In genomic region chr19:51124216-51124615, GRCh38 we compare ENCODE assay signal across 17 cellular contexts. TPM values are rescaled to one million over a fixed set of nuclear protein-coding genes. Genes with fewer than 3 reads are reported as not detected.
DNase-seq lines count a peak whose midpoint lies in the region; ATAC-seq and TF ChIP-seq lines count a peak whose summit lies in the region.
"Had no signal": no experiment of that assay in that cellular context is flagged by ENCODE, and none has a peak within 500 bp of the region (broad histone marks: within the 10 kb centered on the region; RNA-seq: fewer than 3 reads in every experiment).

No MANE protein-coding gene starts in this region.

- no peaks in the 10 kb centered on the region for H4K20me1 ChIP-seq in BLaER1 treated with 17β-estradiol and CSF1 and Interleukin-3, amounts not matched to agents 10 nM and 100 nM

- TF ChIP-seq POLR2A in uterus (IDR thresholded peaks at IDR 0.05) = no peak

- peak overlapping the region; percentile 86 to 100 (median 96) for H3K4me2 ChIP-seq in BLaER1 treated with 17β-estradiol and CSF1 and Interleukin-3, amounts not matched to agents 10 nM and 100 nM
- H3K4me2 ChIP-seq in parathyroid adenoma (ENCODE audit: low read length) = no peak overlapping the region

- POLR2A ChIA-PET in CD8-positive, alpha-beta memory T cell (lab: Charles Lee) = no interaction called here

- peaks cover 0 to 36% (median 0%) of the 10 kb centered on the region in 11 experiments; a peak in 9 of 22 replicates for H3K36me3 ChIP-seq in BLaER1 treated with 17β-estradiol and CSF1 and Interleukin-3, amounts not matched to agents 10 nM and 100 nM
- H3K36me3 ChIP-seq in CD8-positive, alpha-beta memory T cell (ENCODE audit: insufficient read depth, low read length) = no peaks in the 10 kb centered on the region
- H3K36me3 ChIP-seq in parathyroid adenoma (ENCODE audit: control insufficient read depth, insufficient read depth, low read length) = no peaks in the 10 kb centered on the region
- no peaks in the 10 kb centered on the region for H3K36me3 ChIP-seq in uterus
- H3K36me3 ChIP-seq: ascending aorta had no signal

- CTCF ChIA-PET in CD8-positive, alpha-beta memory T cell (lab: Charles Lee) = interaction anchor here (1.5 kb wide), 1 partner anchor 14 kb away, joined by 5 read pairs; no protein-coding TSS in a partner anchor

- no peak for DNase-seq in CD8-positive, alpha-beta memory T cell
- DNase-seq in central memory CD8-positive, alpha-beta T cell (ENCODE audit: low spot score in 2 of 2) = no peak
- DNase-seq in GOT3 (lab: John Stamatoyannopoulos, UW) = no peak
- no peak for DNase-seq in left lobe of liver (ENCODE audit: low spot score)
- DNase-seq in uterus = no peak
- DNase-seq: cortex of kidney, H7, kidney, NCI-H1694, NCI-H510A had no signal

- peak overlapping the region; percentile 76 to 91 (median 83) for H3K9ac ChIP-seq in BLaER1 treated with 17β-estradiol and CSF1 and Interleukin-3, amounts not matched to agents 10 nM and 100 nM
- H3K9ac ChIP-seq in parathyroid adenoma = no peak overlapping the region

- H3K27ac Mint-ChIP-seq in CD8-positive, alpha-beta memory T cell = peak overlapping the region; percentile 72 to 96 (median 83)
- peak overlapping the region; percentile 87 for H3K27ac Mint-ChIP-seq in central memory CD8-positive, alpha-beta T cell (ENCODE audit: low read depth)

- H3K27ac ChIP-seq in BLaER1 treated with 17β-estradiol and CSF1 and Interleukin-3, amounts not matched to agents 10 nM and 100 nM = peak overlapping the region; percentile 87 to 98 (median 93)
- H3K27ac ChIP-seq in CD8-positive, alpha-beta memory T cell (ENCODE audit: low read depth, low read length) = no peak overlapping the region
- H3K27ac ChIP-seq in parathyroid adenoma (peak overlapping the region; percentile 94), uterus (no peak overlapping the region)
- H3K27ac ChIP-seq: C4-2B had no signal

- peak overlapping the region in 8 of 10 experiments; percentile 19 to 77 (median 65); a peak in 14 of 20 replicates for H3K4me3 ChIP-seq in BLaER1 treated with 17β-estradiol and CSF1 and Interleukin-3, amounts not matched to agents 10 nM and 100 nM
- peak overlapping the region; percentile 59 for H3K4me3 ChIP-seq in CD8-positive, alpha-beta memory T cell (ENCODE audit: low read length)
- no peak overlapping the region for H3K4me3 ChIP-seq in parathyroid adenoma (ENCODE audit: low read depth, low read length)
- H3K4me3 ChIP-seq in uterus = no peak overlapping the region

- H3K9me3 ChIP-seq in BLaER1 treated with 17β-estradiol and CSF1 and Interleukin-3, amounts not matched to agents 10 nM and 100 nM (replicated peaks in 1 of 11) = no peaks in the 10 kb centered on the region
- H3K9me3 ChIP-seq in CD8-positive, alpha-beta memory T cell (ENCODE audit: low read length) = no peaks in the 10 kb centered on the region
- H3K9me3 ChIP-seq in parathyroid adenoma (ENCODE audit: control insufficient read depth, low read length) = no peaks in the 10 kb centered on the region
- no peaks in the 10 kb centered on the region for H3K9me3 ChIP-seq in uterus
- H3K9me3 ChIP-seq: ascending aorta, heart right ventricle had no signal

- no peaks in the 10 kb centered on the region for H3K9me3 Mint-ChIP-seq in CD8-positive, alpha-beta memory T cell
- H3K9me3 Mint-ChIP-seq in central memory CD8-positive, alpha-beta T cell = no peaks in the 10 kb centered on the region

- H3K4me1 ChIP-seq in BLaER1 treated with 17β-estradiol and CSF1 and Interleukin-3, amounts not matched to agents 10 nM and 100 nM = peaks cover 84 to 100% (median 97%) of the 10 kb centered on the region in 10 experiments
- peaks cover 91% of the 10 kb centered on the region for H3K4me1 ChIP-seq in CD8-positive, alpha-beta memory T cell (ENCODE audit: insufficient read depth, low read length)
- peaks cover 50% of the 10 kb centered on the region for H3K4me1 ChIP-seq in parathyroid adenoma
- H3K4me1 ChIP-seq in uterus = no peaks in the 10 kb centered on the region
- H3K4me1 ChIP-seq: ascending aorta had no signal

- H2AFZ ChIP-seq in parathyroid adenoma = peak overlapping the region; percentile 94

- peaks cover 0 to 8% (median 0%) of the 10 kb centered on the region in 3 donors for H3K36me3 Mint-ChIP-seq in CD8-positive, alpha-beta memory T cell
- H3K36me3 Mint-ChIP-seq in central memory CD8-positive, alpha-beta T cell (ENCODE audit: insufficient read depth) = peaks cover 3% of the 10 kb centered on the region

- no peak for ATAC-seq in central memory CD8-positive, alpha-beta T cell (replicated peaks; ENCODE audit: extremely low read depth, poor library complexity, severe bottlenecking)
- ATAC-seq in left lobe of liver = no peak

- H3K27me3 Mint-ChIP-seq in CD8-positive, alpha-beta memory T cell = no peaks in the 10 kb centered on the region
- no peaks in the 10 kb centered on the region for H3K27me3 Mint-ChIP-seq in central memory CD8-positive, alpha-beta T cell

- no peaks in the 10 kb centered on the region for H3K27me3 ChIP-seq in BLaER1 treated with 17β-estradiol and CSF1 and Interleukin-3, amounts not matched to agents 10 nM and 100 nM
- H3K27me3 ChIP-seq in CD8-positive, alpha-beta memory T cell (ENCODE audit: insufficient read depth, low read length, poor library complexity, severe bottlenecking) = no peaks in the 10 kb centered on the region
- H3K27me3 ChIP-seq in parathyroid adenoma (ENCODE audit: control insufficient read depth, insufficient read depth, low read length) = no peaks in the 10 kb centered on the region
- no peaks in the 10 kb centered on the region for H3K27me3 ChIP-seq in uterus
- H3K27me3 ChIP-seq: ascending aorta had no signal

- peaks cover 11% of the 10 kb centered on the region for H3K79me2 ChIP-seq in parathyroid adenoma

- TF ChIP-seq CTCF in parathyroid adenoma (IDR thresholded peaks at IDR 0.05) = no peak
- TF ChIP-seq CTCF in uterus (IDR thresholded peaks at IDR 0.05) = no peak

- H3K4me1 Mint-ChIP-seq in CD8-positive, alpha-beta memory T cell = peaks cover 71 to 86% (median 85%) of the 10 kb centered on the region in 3 donors
- H3K4me1 Mint-ChIP-seq in central memory CD8-positive, alpha-beta T cell = peaks cover 81% of the 10 kb centered on the region

- intact Hi-C loops in uterus (cut with DNase I; ENCODE audit: low total_unique reads) = no loop called here

- peak overlapping the region; percentile 46 to 92 (median 73) for H3K4me3 Mint-ChIP-seq in CD8-positive, alpha-beta memory T cell
- H3K4me3 Mint-ChIP-seq in central memory CD8-positive, alpha-beta T cell = peak overlapping the region; percentile 64

RNA-seq across cellular contexts. Expression of gene SIGLEC9, which starts 0.5 kb away (rescaled TPM):
- total RNA-seq in CD8-positive, alpha-beta memory T cell = under 1 TPM; 0.46 to 0.93 TPM
- 3.6 TPM for polyA plus RNA-seq in CD8-positive, alpha-beta memory T cell
- total RNA-seq in left lobe of liver (4.8 TPM), uterus (1 to 10 TPM in 3 of 4 donors, under 1 TPM in 1; 0.51 to 2.6 (median 1.7) TPM)
- total RNA-seq: H7, SK-MEL-5 had no signal

RNA-seq across cellular contexts. Expression of gene CTU1, which starts 16.0 kb away (rescaled TPM):
- 10 to 100 TPM; 11.0 to 13.4 TPM for total RNA-seq in CD8-positive, alpha-beta memory T cell
- 8.8 TPM for polyA plus RNA-seq in CD8-positive, alpha-beta memory T cell
- total RNA-seq in left lobe of liver (4.4 TPM), uterus (10 to 100 TPM in 1 of 4 donors, 1 to 10 TPM in 2, not detected in 1; 7.8 to 27.7 (median 8.4) TPM)

RNA-seq across cellular contexts. Expression of gene SIGLEC7, which starts 17.9 kb away (rescaled TPM):
- total RNA-seq in CD8-positive, alpha-beta memory T cell = under 1 TPM; 0.42 to 0.46 TPM
- polyA plus RNA-seq in CD8-positive, alpha-beta memory T cell = 2.5 TPM
- total RNA-seq in left lobe of liver (3.8 TPM), uterus (under 1 TPM in 2 of 4 donors, not detected in 2; 0.14 to 0.59 TPM)
- total RNA-seq: H7, SK-MEL-5 had no signal

RNA-seq across cellular contexts. Expression of gene KLK14, which starts 41.5 kb away (rescaled TPM):
- under 1 TPM; 0.26 to 0.31 TPM for total RNA-seq in CD8-positive, alpha-beta memory T cell
- not detected for polyA plus RNA-seq in CD8-positive, alpha-beta memory T cell
- not detected for total RNA-seq in left lobe of liver
- total RNA-seq in uterus = under 1 TPM in 1 of 4 donors, not detected in 3; 0.76 TPM
- total RNA-seq: ascending aorta, H7, SK-MEL-5, ureter had no signal

RNA-seq across cellular contexts. Expression of gene KLK13, which starts 59.3 kb away (rescaled TPM):
- total RNA-seq in CD8-positive, alpha-beta memory T cell = not detected
- polyA plus RNA-seq in CD8-positive, alpha-beta memory T cell = not detected
- total RNA-seq in left lobe of liver (not detected), uterus (not detected)
- total RNA-seq: ascending aorta, kidney, SK-MEL-5, ureter had no signal

Comparison
In these comparisons a context has a peak if more than half of its experiments do, and no peak if none do; other contexts are left out.
1. H3K27ac ChIP-seq: peak in BLaER1 treated with 17β-estradiol and CSF1 and Interleukin-3, amounts not matched to agents 10 nM and 100 nM (11 of 11) and parathyroid adenoma (single experiment); none in CD8-positive, alpha-beta memory T cell (single experiment) and uterus (0 of 2).
2. H3K4me3 ChIP-seq: peak in BLaER1 treated with 17β-estradiol and CSF1 and Interleukin-3, amounts not matched to agents 10 nM and 100 nM (8 of 10) and CD8-positive, alpha-beta memory T cell (single experiment); none in parathyroid adenoma (single experiment) and uterus (0 of 2).